ENCODE assay signal across 19 cellular contexts in genomic region chr19:42152285-42152684, GRCh38.
"Had no signal": no experiment of that assay in that cellular context is flagged by ENCODE, and none has a peak within 500 bp of the region (broad histone marks: within the 10 kb centered on the region; RNA-seq: fewer than 3 reads in every experiment).

No MANE protein-coding gene starts in this region.

- H3K27ac Mint-ChIP-seq: immature natural killer cell; memory B cell; mesothelial cell of epicardium; natural killer cell treated with Interleukin-12 subunit alpha and Interleukin-12 subunit beta and Interleukin-15 and Interleukin-18, amount 100 ng/mL, for 72 hours had no signal

- H3K79me2 ChIP-seq: parathyroid adenoma had no signal

- H3K9me3 Mint-ChIP-seq: central memory CD8-positive, alpha-beta T cell; immature natural killer cell; memory B cell; mesothelial cell of epicardium; natural killer cell treated with Interleukin-12 subunit alpha and Interleukin-12 subunit beta and Interleukin-15 and Interleukin-18, amount 100 ng/mL, for 72 hours had no signal

- H3K36me3 ChIP-seq: left ventricle myocardium inferior, lower lobe of right lung, stomach, thoracic aorta had no signal

- H3K4me3 Mint-ChIP-seq: central memory CD8-positive, alpha-beta T cell; immature natural killer cell; memory B cell; mesothelial cell of epicardium; natural killer cell treated with Interleukin-12 subunit alpha and Interleukin-12 subunit beta and Interleukin-15 and Interleukin-18, amount 100 ng/mL, for 72 hours had no signal

- DNase-seq: cortex of kidney; dorsolateral prefrontal cortex; effector CD8-positive, alpha-beta T cell; immature natural killer cell; left ventricle myocardium inferior; lower lobe of right lung; psoas muscle; small intestine; stimulated activated CD4-positive, alpha-beta T cell treated with anti-CD3 and anti-CD28 coated beads, Interleukin-12 subunit alpha, Interleukin-12 subunit beta, amount 100 ng/mL, for 4 hours; stimulated activated naive CD4-positive, alpha-beta T cell; stomach; substantia nigra; trophoblast cell had no signal

- H3K36me3 Mint-ChIP-seq: mesothelial cell of epicardium; natural killer cell treated with Interleukin-12 subunit alpha and Interleukin-12 subunit beta and Interleukin-15 and Interleukin-18, amount 100 ng/mL, for 72 hours had no signal

- H2AFZ ChIP-seq: parathyroid adenoma had no signal

- H3K9me3 ChIP-seq: left ventricle myocardium inferior, lower lobe of right lung, psoas muscle, stomach, thoracic aorta had no signal

- H3K4me1 Mint-ChIP-seq: mesothelial cell of epicardium had no signal

- H3K27ac ChIP-seq: dorsolateral prefrontal cortex, left ventricle myocardium inferior, lower lobe of right lung, parathyroid adenoma, psoas muscle, stomach, thoracic aorta had no signal

- H3K27me3 Mint-ChIP-seq: central memory CD8-positive, alpha-beta T cell; memory B cell had no signal

- H3K9ac ChIP-seq: parathyroid adenoma had no signal

- H3K4me3 ChIP-seq: dorsolateral prefrontal cortex, left ventricle myocardium inferior, lower lobe of right lung, psoas muscle, stomach, thoracic aorta had no signal

- H3K4me1 ChIP-seq: left ventricle myocardium inferior, lower lobe of right lung, parathyroid adenoma, psoas muscle, stomach had no signal
